In genomic region chr17:57440522-57441269, GRCh38 we compare ENCODE assay signal across 1 cellular context.
A peak's percentile ranks its signal among the peaks of the same experiment; 100 is the strongest.
TF ChIP-seq lines count a peak whose summit lies in the region.

No MANE protein-coding gene starts in this region.

TF ChIP-seq in HepG2, 621 proteins besides CTCF, POLR2A, EP300 and RAD21 (continued from another document):
- TF ChIP-seq, protein P1, sequence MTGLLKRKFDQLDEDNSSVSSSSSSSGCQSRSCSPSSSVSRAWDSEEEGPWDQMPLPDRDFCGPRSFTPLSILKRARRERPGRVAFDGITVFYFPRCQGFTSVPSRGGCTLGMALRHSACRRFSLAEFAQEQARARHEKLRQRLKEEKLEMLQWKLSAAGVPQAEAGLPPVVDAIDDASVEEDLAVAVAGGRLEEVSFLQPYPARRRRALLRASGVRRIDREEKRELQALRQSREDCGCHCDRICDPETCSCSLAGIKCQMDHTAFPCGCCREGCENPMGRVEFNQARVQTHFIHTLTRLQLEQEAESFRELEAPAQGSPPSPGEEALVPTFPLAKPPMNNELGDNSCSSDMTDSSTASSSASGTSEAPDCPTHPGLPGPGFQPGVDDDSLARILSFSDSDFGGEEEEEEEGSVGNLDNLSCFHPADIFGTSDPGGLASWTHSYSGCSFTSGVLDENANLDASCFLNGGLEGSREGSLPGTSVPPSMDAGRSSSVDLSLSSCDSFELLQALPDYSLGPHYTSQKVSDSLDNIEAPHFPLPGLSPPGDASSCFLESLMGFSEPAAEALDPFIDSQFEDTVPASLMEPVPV (CRISPR knock-in tag; IDR thresholded peaks at IDR 0.05): no peak
- no peak for TF ChIP-seq CREB1 (IDR thresholded peaks at IDR 0.05)
- no peak for TF ChIP-seq CREB1 (CRISPR knock-in tag; IDR thresholded peaks at IDR 0.05)
- 0 out of 2 replicates have a peak, but pooled peaks have one; percentile 33 for TF ChIP-seq ZBTB43 (CRISPR knock-in tag; conservative IDR thresholded peaks at IDR 0.05)
- no peak for TF ChIP-seq THYN1 (CRISPR knock-in tag; IDR thresholded peaks at IDR 0.05; ENCODE audit: borderline replicate concordance, low read depth)
- TF ChIP-seq ZNF512B (CRISPR knock-in tag; IDR thresholded peaks at IDR 0.05; ENCODE audit: borderline replicate concordance): no peak
- no peak for TF ChIP-seq ZZZ3 (CRISPR knock-in tag; IDR thresholded peaks at IDR 0.05; ENCODE audit: borderline replicate concordance)
- TF ChIP-seq TEAD3 (CRISPR knock-in tag; optimal IDR thresholded peaks at IDR 0.05; ENCODE audit: borderline replicate concordance): peak; percentile 11
- peak; percentile 43; the same call in 1 of the 2 replicates for TF ChIP-seq ZFX (CRISPR knock-in tag; IDR thresholded peaks at IDR 0.05; ENCODE audit: low read depth)
- TF ChIP-seq KDM1A (CRISPR knock-in tag; IDR thresholded peaks at IDR 0.05): no peak
